In the genomic region with DNA sequence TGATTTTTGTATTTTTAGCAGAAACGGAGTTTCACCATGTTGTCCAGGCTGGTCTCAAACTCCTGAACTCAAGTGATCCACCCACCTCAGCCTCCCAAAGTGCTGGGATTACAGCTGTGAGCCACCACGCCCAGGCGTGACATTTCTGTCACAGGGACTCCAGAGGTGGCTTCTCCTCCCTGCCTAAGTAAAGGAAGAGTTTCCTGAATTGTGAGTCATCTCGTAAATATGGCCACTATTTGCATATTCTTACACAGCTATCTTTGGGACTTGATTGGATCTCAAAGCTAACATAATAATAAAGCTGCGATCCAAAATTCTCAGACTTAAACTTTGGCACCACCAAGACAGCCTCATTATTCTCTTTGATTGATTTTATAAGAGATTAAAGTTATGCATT, we compare ENCODE assay signal across 30 cellular contexts. TPM values are rescaled to one million over a fixed set of nuclear protein-coding genes. Genes with fewer than 3 reads are reported as not detected.
"Had no signal": no experiment of that assay in that cellular context is flagged by ENCODE, and none has a peak within 500 bp of the region (broad histone marks: within the 10 kb centered on the region; RNA-seq: fewer than 3 reads in every experiment).

No MANE protein-coding gene starts in this region.

- H3K27ac ChIP-seq: ascending aorta, body of pancreas, SJSA1 had no signal

- H3K4me1 ChIP-seq: ascending aorta, body of pancreas, SJSA1 had no signal

- H3K36me3 ChIP-seq: ascending aorta, MG63, SJSA1 had no signal

- H3K27me3 ChIP-seq: ascending aorta, body of pancreas had no signal

- H3K4me3 ChIP-seq: ascending aorta, body of pancreas, MG63, SJSA1 had no signal

- H3K27ac Mint-ChIP-seq: activated B cell treated with CpG ODN at 0.5 μM for 24 hours; activated CD4-positive, alpha-beta memory T cell treated with anti-CD3 and anti-CD28 coated beads for 36 hours; activated CD4-positive, alpha-beta T cell treated with anti-CD3 and anti-CD28 coated beads, Interleukin-2, amount 10 ng/mL, durations not matched to agents 24 days and 14 days; activated naive CD4-positive, alpha-beta T cell treated with anti-CD3 and anti-CD28 coated beads, Interleukin-2, amount 50 U/mL, for 72 hours; activated naive CD8-positive, alpha-beta T cell treated with anti-CD3 and anti-CD28 coated beads, Interleukin-2, amount 50 U/mL, for 24 hours; T-helper 17 cell had no signal

- H3K9me3 Mint-ChIP-seq: activated B cell treated with CpG ODN at 0.5 μM for 24 hours; activated CD4-positive, alpha-beta memory T cell treated with anti-CD3 and anti-CD28 coated beads for 36 hours; activated CD4-positive, alpha-beta T cell treated with anti-CD3 and anti-CD28 coated beads, Interleukin-2, amount 10 ng/mL, durations not matched to agents 24 days and 14 days; activated naive CD4-positive, alpha-beta T cell treated with anti-CD3 and anti-CD28 coated beads, Interleukin-2, amount 50 U/mL, for 72 hours; activated naive CD8-positive, alpha-beta T cell treated with anti-CD3 and anti-CD28 coated beads, Interleukin-2, amount 50 U/mL, for 24 hours; activated T-cell treated with anti-CD3 and anti-CD28 coated beads, Interleukin-2, amount 50 U/mL, for 4 hours had no signal

- ATAC-seq: activated naive CD4-positive, alpha-beta T cell treated with anti-CD3 and anti-CD28 coated beads, Interleukin-2, amount 50 U/mL, for 72 hours; activated naive CD8-positive, alpha-beta T cell treated with anti-CD3 and anti-CD28 coated beads, Interleukin-2, amount 50 U/mL, for 24 hours; activated T-cell treated with anti-CD3 and anti-CD28 coated beads, Interleukin-2, amount 50 U/mL, for 4 hours; body of pancreas; PC-3; Right ventricle myocardium inferior; SK-N-SH treated with all-trans-retinoic acid at 6 μM for 48 hours; T-helper 17 cell had no signal

- DNase-seq: activated B cell treated with CpG ODN at 0.5 μM for 24 hours; activated CD4-positive, alpha-beta memory T cell treated with anti-CD3 and anti-CD28 coated beads for 36 hours; activated CD4-positive, alpha-beta T cell treated with anti-CD3 and anti-CD28 coated beads for 1 hour; activated CD4-positive, alpha-beta T cell treated with anti-CD3 and anti-CD28 coated beads, Interleukin-2, amount 10 ng/mL, durations not matched to agents 24 days and 14 days; activated CD8-positive, alpha-beta memory T cell treated with anti-CD3 and anti-CD28 coated beads for 24 hours; activated effector memory CD4-positive, alpha-beta T cell treated with anti-CD3 and anti-CD28 coated beads, Interleukin-2, amount 50 U/mL, for 16 hours; activated naive CD4-positive, alpha-beta T cell treated with Interleukin-2 at 50 U/mL for 16 hours; activated naive CD8-positive, alpha-beta T cell treated with anti-CD3 and anti-CD28 coated beads, Interleukin-2, amount 50 U/mL, for 24 hours; activated T-cell treated with anti-CD3 and anti-CD28 coated beads, Interleukin-2, amount 50 U/mL, for 4 hours; amniotic stem cell; body of pancreas; central memory CD4-positive, alpha-beta T cell; KG1; MG63; MV-4-11; NCI-H1092 treated with DMSO at 0.1 percent for 48 hours; NCI-H1417 treated with DMSO at 0.1 percent for 48 hours; NCI-H2029; NCI-H2107; NCI-H226; NCI-H69; PC-3; T-helper 17 cell; T-helper 9 cell had no signal

- H3K4me3 Mint-ChIP-seq: activated B cell treated with CpG ODN at 0.5 μM for 24 hours; activated CD4-positive, alpha-beta memory T cell treated with anti-CD3 and anti-CD28 coated beads for 36 hours; activated CD4-positive, alpha-beta T cell treated with anti-CD3 and anti-CD28 coated beads, Interleukin-2, amount 10 ng/mL, durations not matched to agents 24 days and 14 days; activated naive CD8-positive, alpha-beta T cell treated with anti-CD3 and anti-CD28 coated beads, Interleukin-2, amount 50 U/mL, for 24 hours; activated T-cell treated with anti-CD3 and anti-CD28 coated beads, Interleukin-2, amount 50 U/mL, for 4 hours; T-helper 17 cell had no signal

- H3K4me1 Mint-ChIP-seq: activated B cell treated with CpG ODN at 0.5 μM for 24 hours; activated CD4-positive, alpha-beta T cell treated with anti-CD3 and anti-CD28 coated beads, Interleukin-2, amount 10 ng/mL, durations not matched to agents 24 days and 14 days; activated naive CD8-positive, alpha-beta T cell treated with anti-CD3 and anti-CD28 coated beads, Interleukin-2, amount 50 U/mL, for 24 hours had no signal

- H3K36me3 Mint-ChIP-seq: activated CD4-positive, alpha-beta memory T cell treated with anti-CD3 and anti-CD28 coated beads for 36 hours; activated naive CD4-positive, alpha-beta T cell treated with anti-CD3 and anti-CD28 coated beads, Interleukin-2, amount 50 U/mL, for 72 hours had no signal

- H3K9me3 ChIP-seq: ascending aorta, MG63, SJSA1 had no signal

RNA-seq across cellular contexts. Expression of gene ADARB2, which starts 50.1 kb away (rescaled TPM):
- total RNA-seq: activated CD4-positive, alpha-beta T cell treated with anti-CD3 and anti-CD28 coated beads, Interleukin-2, amount 10 ng/mL, durations not matched to agents 24 days and 14 days; ascending aorta; bronchial epithelial cell; PC-3; SJSA1 had no signal
